16 cellular contexts compared by ENCODE assay signal in genomic region chr21:28489197-28489596, GRCh38.
DNase-seq lines count a peak whose midpoint lies in the region; ATAC-seq and TF ChIP-seq lines count a peak whose summit lies in the region.
"Had no signal": no experiment of that assay in that cellular context is flagged by ENCODE, and none has a peak within 500 bp of the region (broad histone marks: within the 10 kb centered on the region; RNA-seq: fewer than 3 reads in every experiment).

No MANE protein-coding gene starts in this region.

- POLR2A ChIA-PET in HEK293 (lab: Yijun Ruan, JAX) (no interaction called here), GM10248 (lab: Yijun Ruan, JAX) (no interaction called here)

- CTCF ChIA-PET in HEK293 (lab: Yijun Ruan, JAX) (interaction anchor here (0.7 to 0.9 kb wide), 2 partner anchors 29 to 93 kb away, joined by 3 to 5 read pairs; no protein-coding TSS in a partner anchor), GM10248 (lab: Yijun Ruan, JAX) (interaction anchor here (1.4 to 1.5 kb wide), 2 partner anchors 8 to 28 kb away, joined by 4 read pairs; no protein-coding TSS in a partner anchor)

- no peak overlapping the region for H3K4me2 ChIP-seq in osteoblast (ENCODE audit: insufficient read depth, low read length)
- H3K4me2 ChIP-seq: PC-9 had no signal

- H3K27me3 ChIP-seq in osteoblast (ENCODE audit: insufficient read depth, low read length) (no peaks in the 10 kb centered on the region), upper lobe of right lung (no peaks in the 10 kb centered on the region)
- H3K27me3 ChIP-seq: SJCRH30 had no signal

- H3K79me2 ChIP-seq in osteoblast (ENCODE audit: insufficient read depth, low read length), result no peaks in the 10 kb centered on the region

- H3K27ac ChIP-seq in HEK293 (ENCODE audit: extremely low read depth, low read depth, low read length), result no peak overlapping the region
- no peak overlapping the region for H3K27ac ChIP-seq in osteoblast (ENCODE audit: low read depth, low read length)
- H3K27ac ChIP-seq in upper lobe of right lung, result peak overlapping the region; percentile 37
- H3K27ac ChIP-seq: PC-9, SJCRH30 had no signal

- TF ChIP-seq CTCF in HEK293 (tag by site-specific recombination; IDR thresholded peaks at IDR 0.05), result no peak
- TF ChIP-seq CTCF in osteoblast (IDR thresholded peaks at IDR 0.05; ENCODE audit: extremely low read depth, low read depth, low read length), result no peak
- no peak for TF ChIP-seq CTCF in upper lobe of right lung (IDR thresholded peaks at IDR 0.05)
- TF ChIP-seq CTCF in GM10248 (IDR thresholded peaks at IDR 0.05; ENCODE audit: control extremely low read depth, extremely low read depth, low read depth, missing control alignments), result no peak

- H3K36me3 ChIP-seq in HEK293 (ENCODE audit: control insufficient read depth in 2 of 2, insufficient read depth in 1 of 2, low read length in 2 of 2) (no peaks in the 10 kb centered on the region), osteoblast (ENCODE audit: insufficient read depth, low read length) (no peaks in the 10 kb centered on the region), upper lobe of right lung (no peaks in the 10 kb centered on the region)
- H3K36me3 ChIP-seq: HAP-1, SJCRH30 had no signal

- H3K4me1 ChIP-seq in HEK293 (ENCODE audit: control insufficient read depth, insufficient read depth, low read length), result no peaks in the 10 kb centered on the region
- peaks cover 24% of the 10 kb centered on the region for H3K4me1 ChIP-seq in osteoblast (ENCODE audit: insufficient read depth, low read length)
- no peaks in the 10 kb centered on the region for H3K4me1 ChIP-seq in upper lobe of right lung
- H3K4me1 ChIP-seq: HAP-1, SJCRH30 had no signal

- DNase-seq in kidney glomerular epithelial cell (lab: John Stamatoyannopoulos, UW), result peak; percentile 28
- no peak for DNase-seq in osteoblast (ENCODE audit: insufficient read length, low spot score, missing footprints)
- DNase-seq in upper lobe of right lung, result no peak
- DNase-seq in NCI-H345 (lab: John Stamatoyannopoulos, UW), result no peak
- no peak for DNase-seq in GM10248 (ENCODE audit: extremely low spot score)
- DNase-seq: AML-193, COR-L47, NCI-H2029 treated with DMSO at 0.1 percent for 48 hours, NCI-H510A treated with DMSO at 0.1 percent for 48 hours, NCI-H82, PC-9, SJCRH30 had no signal

- H3K4me3 ChIP-seq in HEK293 (ENCODE audit: low read depth, low read length) (no peak overlapping the region), osteoblast (ENCODE audit: insufficient read depth, low read length) (no peak overlapping the region), upper lobe of right lung (no peak overlapping the region)
- H3K4me3 ChIP-seq: HAP-1, PC-9, SJCRH30 had no signal

- H3K9me3 ChIP-seq in HEK293 (ENCODE audit: control insufficient read depth, insufficient read depth, low read depth, low read length), result no peaks in the 10 kb centered on the region
- H3K9me3 ChIP-seq in osteoblast (ENCODE audit: low read depth, low read length), result no peaks in the 10 kb centered on the region
- H3K9me3 ChIP-seq in upper lobe of right lung, result no peaks in the 10 kb centered on the region
- H3K9me3 ChIP-seq: HAP-1, SJCRH30 had no signal

- no peaks in the 10 kb centered on the region for H4K20me1 ChIP-seq in osteoblast (ENCODE audit: insufficient read depth, low read length)

- H2AFZ ChIP-seq in osteoblast (ENCODE audit: low read length), result peak overlapping the region; percentile 73
- H2AFZ ChIP-seq: PC-9 had no signal

- intact Hi-C loops in upper lobe of right lung (cut with DNase I), result no loop called here

- ATAC-seq in upper lobe of right lung (no peak), GM18867 (IDR thresholded peaks at IDR 0.05; ENCODE audit: unreplicated experiment) (no peak)
- no peak for ATAC-seq in activated CD4-positive, CD25-positive, alpha-beta regulatory T cell treated with anti-CD3 and anti-CD28 coated beads, Interleukin-2, amount 50 U/mL, for 24 hours

TF ChIP-seq in HEK293, 187 proteins besides CTCF, POLR2A, EP300 and RAD21:
- TF ChIP-seq YY1 (tag by site-specific recombination; IDR thresholded peaks at IDR 0.05) (no peak), ZFHX2 (tag by site-specific recombination; conservative IDR thresholded peaks at IDR 0.05) (peak; percentile 81), EGR2 (tag by site-specific recombination; IDR thresholded peaks at IDR 0.05; ENCODE audit: low read depth) (peak; percentile 92)
